Comparison of ENCODE assay signal across 8 cellular contexts in genomic region chr19:46016426-46017094, GRCh38. TPM values are rescaled to one million over a fixed set of nuclear protein-coding genes. Genes with fewer than 3 reads are reported as not detected.
DNase-seq lines count a peak whose midpoint lies in the region; TF ChIP-seq lines count a peak whose summit lies in the region.

No MANE protein-coding gene starts in this region.

- DNase-seq in SHP77 (lab: John Stamatoyannopoulos, UW) (peak; percentile 46 to 70), SHP77 treated with DMSO at 0.1 percent for 48 hours (lab: John Stamatoyannopoulos, UW) (no peak), SK-MEL-5 (ENCODE audit: low read depth, low spot score) (peak; percentile 75), glomerular visceral epithelial cell (ENCODE audit: extremely low spot score) (peak; percentile 82), osteocyte (ENCODE audit: extremely low spot score, unreplicated experiment) (peak; percentile 94), testis (peak; percentile 85)
- peak; percentile 86 for DNase-seq in activated naive CD4-positive, alpha-beta T cell treated with anti-CD3 and anti-CD28 coated beads for 36 hours

- no peak for TF ChIP-seq POLR2A in testis (IDR thresholded peaks at IDR 0.05)

- intact Hi-C loops in activated naive CD4-positive, alpha-beta T cell treated with anti-CD3 and anti-CD28 coated beads for 36 hours (cut with micrococcal nuclease), result loop anchor here (1.0 to 2.0 kb wide), 7 partner anchors 21 to 247 kb away; partner anchors contain the start of genes CCDC61, IRF2BP1, MYPOP and SIX5
- intact Hi-C loops in testis (cut with DNase I; ENCODE audit: low total_unique reads), result no loop called here

- TF ChIP-seq CTCF in LNCAP (IDR thresholded peaks at IDR 0.05) (peak; percentile 55), osteocyte (IDR thresholded peaks at IDR 0.05) (peak; percentile 91), testis (IDR thresholded peaks at IDR 0.05) (peak in 2 of 3 experiments; percentile 50 to 85)

- no peaks in the 10 kb centered on the region for H3K9me3 ChIP-seq in testis

- peak overlapping the region; percentile 59 to 65 for H3K4me3 ChIP-seq in testis

- H3K9me3 Mint-ChIP-seq in activated naive CD4-positive, alpha-beta T cell treated with anti-CD3 and anti-CD28 coated beads for 36 hours, result no peaks in the 10 kb centered on the region
- H3K9me3 Mint-ChIP-seq in osteocyte (ENCODE audit: unreplicated experiment), result no peaks in the 10 kb centered on the region

- H3K27me3 ChIP-seq in testis, result no peaks in the 10 kb centered on the region

- peak overlapping the region; percentile 62 for H3K27ac Mint-ChIP-seq in activated naive CD4-positive, alpha-beta T cell treated with anti-CD3 and anti-CD28 coated beads for 36 hours
- H3K27ac Mint-ChIP-seq in osteocyte (ENCODE audit: unreplicated experiment), result no peak overlapping the region

- no peak overlapping the region for H3K27ac ChIP-seq in testis

- peaks cover 15% of the 10 kb centered on the region for H3K27me3 Mint-ChIP-seq in activated naive CD4-positive, alpha-beta T cell treated with anti-CD3 and anti-CD28 coated beads for 36 hours (ENCODE audit: low read depth)
- H3K27me3 Mint-ChIP-seq in osteocyte (ENCODE audit: unreplicated experiment), result peaks cover 12% of the 10 kb centered on the region

- no peaks in the 10 kb centered on the region for H3K36me3 ChIP-seq in testis (ENCODE audit: low read depth, missing control alignments)

- H3K36me3 Mint-ChIP-seq in activated naive CD4-positive, alpha-beta T cell treated with anti-CD3 and anti-CD28 coated beads for 36 hours (ENCODE audit: low read depth), result peaks cover 5% of the 10 kb centered on the region
- H3K36me3 Mint-ChIP-seq in osteocyte (ENCODE audit: unreplicated experiment), result peaks cover 3% of the 10 kb centered on the region

- H3K4me1 Mint-ChIP-seq in activated naive CD4-positive, alpha-beta T cell treated with anti-CD3 and anti-CD28 coated beads for 36 hours (ENCODE audit: low read depth), result peaks cover 17% of the 10 kb centered on the region
- H3K4me1 Mint-ChIP-seq in osteocyte (ENCODE audit: unreplicated experiment), result peaks cover 17% of the 10 kb centered on the region

- H3K4me3 Mint-ChIP-seq in activated naive CD4-positive, alpha-beta T cell treated with anti-CD3 and anti-CD28 coated beads for 36 hours, result peak overlapping the region; percentile 74
- peak overlapping the region; percentile 79 for H3K4me3 Mint-ChIP-seq in osteocyte (ENCODE audit: unreplicated experiment)

- no peaks in the 10 kb centered on the region for H3K4me1 ChIP-seq in testis

- WGBS in testis, 2 donors, result 0 to 1% methylated on average over 17 to 48 of the region's 48 CpGs

- CTCF ChIA-PET in activated naive CD4-positive, alpha-beta T cell treated with anti-CD3 and anti-CD28 coated beads for 36 hours (lab: Charles Lee), result interaction anchor here (0.7 to 2.0 kb wide), 3 partner anchors 9 to 248 kb away, joined by 5 to 7 read pairs (median 5); no protein-coding TSS in a partner anchor

- in situ Hi-C loops in SK-MEL-5 (cut with HindIII; ENCODE audit: low pct_unique_long_range_greater_than_20kb, low sequenced_read_pairs), result no loop called here

RNA-seq across cellular contexts. Expression of gene PGLYRP1, which starts 6.3 kb away (rescaled TPM):
- total RNA-seq in SK-MEL-5 (2014; rRNA removed; shearing (Covaris generic)), result not detected in 2 replicates
- not detected in 2 replicates for polyA plus RNA-seq in SK-MEL-5 (2015; cell fraction: cytosol; rRNA removed)
- polyA plus RNA-seq in SK-MEL-5 (2015; cell fraction: nucleus; rRNA removed), result not detected in 2 replicates
- not detected for total RNA-seq in activated naive CD4-positive, alpha-beta T cell treated with anti-CD3 and anti-CD28 coated beads for 36 hours
- total RNA-seq in osteocyte, result not detected in 2 replicates
- total RNA-seq in testis, result not detected
- polyA plus RNA-seq in testis (ENCODE audit: insufficient read depth, low read depth, low replicate concordance), result not detected

RNA-seq across cellular contexts. Expression of gene CCDC61, which starts 21.3 kb away (rescaled TPM):
- total RNA-seq in SK-MEL-5 (2014; rRNA removed; shearing (Covaris generic)), result 5.4 and 7.2 TPM in 2 replicates
- polyA plus RNA-seq in SK-MEL-5 (2015; cell fraction: cytosol; rRNA removed), result 15.1 and 19.8 TPM in 2 replicates
- polyA plus RNA-seq in SK-MEL-5 (2015; cell fraction: nucleus; rRNA removed), result 18.4 and 28.3 TPM in 2 replicates
- 10 to 100 TPM; 26.4 to 29.3 TPM for total RNA-seq in activated naive CD4-positive, alpha-beta T cell treated with anti-CD3 and anti-CD28 coated beads for 36 hours
- total RNA-seq in osteocyte (12.4 and 13.8 TPM in 2 replicates), testis (10 to 100 TPM; 25.6 to 31.2 TPM)
- 32.5 TPM for polyA plus RNA-seq in testis (ENCODE audit: insufficient read depth, low read depth, low replicate concordance)

RNA-seq across cellular contexts. Expression of gene IGFL4, which starts 24.2 kb away (rescaled TPM):
- 0.21 and 0.50 TPM in 2 replicates for total RNA-seq in SK-MEL-5 (2014; rRNA removed; shearing (Covaris generic))
- 0.16 and 0.20 TPM in 2 replicates for polyA plus RNA-seq in SK-MEL-5 (2015; cell fraction: cytosol; rRNA removed)
- 3.5 and 7.8 TPM in 2 replicates for polyA plus RNA-seq in SK-MEL-5 (2015; cell fraction: nucleus; rRNA removed)
- total RNA-seq in activated naive CD4-positive, alpha-beta T cell treated with anti-CD3 and anti-CD28 coated beads for 36 hours, result not detected
- not detected in 2 replicates for total RNA-seq in osteocyte
- under 1 TPM; 0.56 to 0.79 TPM for total RNA-seq in testis
- polyA plus RNA-seq in testis (ENCODE audit: insufficient read depth, low read depth, low replicate concordance), result 0.37 TPM

RNA-seq across cellular contexts. Expression of gene NOVA2, which starts 42.9 kb away (rescaled TPM):
- total RNA-seq in SK-MEL-5 (2014; rRNA removed; shearing (Covaris generic)), result 0.08 and 0.18 TPM in 2 replicates
- polyA plus RNA-seq in SK-MEL-5 (2015; cell fraction: cytosol; rRNA removed), result 0.35 and 0.48 TPM in 2 replicates
- polyA plus RNA-seq in SK-MEL-5 (2015; cell fraction: nucleus; rRNA removed), result 0.04 and 0.12 TPM in 2 replicates
- total RNA-seq in activated naive CD4-positive, alpha-beta T cell treated with anti-CD3 and anti-CD28 coated beads for 36 hours, result not detected
- total RNA-seq in osteocyte, result not detected in 2 replicates
- total RNA-seq in testis, result 1 to 10 TPM; 3.0 to 5.7 TPM
- 3.1 TPM for polyA plus RNA-seq in testis (ENCODE audit: insufficient read depth, low read depth, low replicate concordance)
